Comparison of ENCODE assay signal across 26 cellular contexts in genomic region chr3:32189693-32190092, GRCh38. TPM values are rescaled to one million over a fixed set of nuclear protein-coding genes. Genes with fewer than 3 reads are reported as not detected.
"Had no signal": no experiment of that assay in that cellular context is flagged by ENCODE, and none has a peak within 500 bp of the region (broad histone marks: within the 10 kb centered on the region; RNA-seq: fewer than 3 reads in every experiment).

No MANE protein-coding gene starts in this region.

- H3K36me3 ChIP-seq: left ventricle myocardium inferior, ovary, right atrium auricular region, right lobe of liver, stomach, thyroid gland, transverse colon, upper lobe of right lung had no signal

- H3K4me1 Mint-ChIP-seq: naive B cell; natural killer cell; stimulated activated naive B cell treated with anti-CD40 and anti-IgM and Interleukin-4, amounts not matched to agents 10 μg/mL and 1 μg/mL and 100 μg/mL, for 72 hours had no signal

- H3K4me1 ChIP-seq: right atrium auricular region, stomach, testis, transverse colon, upper lobe of right lung had no signal

- H3K36me3 Mint-ChIP-seq: mesothelial cell of epicardium; naive B cell; natural killer cell; stimulated activated naive B cell treated with anti-CD40 and anti-IgM and Interleukin-4, amounts not matched to agents 10 μg/mL and 1 μg/mL and 100 μg/mL, for 72 hours had no signal

- H3K4me3 Mint-ChIP-seq: mesothelial cell of epicardium; naive B cell; natural killer cell; nephron progenitor cell; stimulated activated naive B cell treated with anti-CD40 and anti-IgM and Interleukin-4, amounts not matched to agents 10 μg/mL and 1 μg/mL and 100 μg/mL, for 72 hours had no signal

- H3K27ac ChIP-seq: ovary, right atrium auricular region, right lobe of liver, stomach, testis, thyroid gland, transverse colon, upper lobe of right lung had no signal

- DNase-seq: hypothalamus; islet precursor cell; left ventricle myocardium inferior; mammary epithelial cell; mesenchymal stem cell; naive B cell; natural killer cell; nephron progenitor cell; ovary; right lobe of liver; stimulated activated CD4-positive, alpha-beta T cell treated with anti-CD3 and anti-CD28 coated beads, Interleukin-12 subunit alpha, Interleukin-12 subunit beta, amount 100 ng/mL, for 4 hours; stimulated activated CD4-positive, alpha-beta T cell treated with anti-CD3 and anti-CD28 coated beads, Interleukin-15, amount 100 ng/mL, for 24 hours; stimulated activated CD4-positive, alpha-beta T cell treated with anti-CD3 and anti-CD28 coated beads, Interleukin-2, amount 100 ng/mL, for 24 hours; stimulated activated CD4-positive, alpha-beta T cell treated with anti-CD3 and anti-CD28 coated beads, Interleukin-4, amount 100 ng/mL, for 1 hour; stimulated activated naive B cell treated with anti-CD40 and anti-IgM and Interleukin-4, amounts not matched to agents 10 μg/mL and 1 μg/mL and 100 μg/mL, for 72 hours; stimulated activated naive CD8-positive, alpha-beta T cell treated with anti-CD3 and anti-CD28 coated beads, Interleukin-15, Interleukin-2, amounts not matched to agents 100 U/mL and 50 U/mL, for 24 hours; stomach; testis; thyroid gland; transverse colon; upper lobe of right lung had no signal

- H3K27ac Mint-ChIP-seq: mesothelial cell of epicardium; natural killer cell; nephron progenitor cell; progenitor cell of endocrine pancreas; stimulated activated naive B cell treated with anti-CD40 and anti-IgM and Interleukin-4, amounts not matched to agents 10 μg/mL and 1 μg/mL and 100 μg/mL, for 72 hours had no signal

- H3K27me3 Mint-ChIP-seq: progenitor cell of endocrine pancreas had no signal

- H3K9me3 Mint-ChIP-seq: mesothelial cell of epicardium; naive B cell; natural killer cell; nephron progenitor cell; stimulated activated naive B cell treated with anti-CD40 and anti-IgM and Interleukin-4, amounts not matched to agents 10 μg/mL and 1 μg/mL and 100 μg/mL, for 72 hours had no signal

- H3K4me3 ChIP-seq: left ventricle myocardium inferior, ovary, right atrium auricular region, right lobe of liver, smooth muscle cell, stomach, testis, thyroid gland, transverse colon, upper lobe of right lung had no signal

- H3K27me3 ChIP-seq: ovary, right atrium auricular region, right lobe of liver, testis, thyroid gland, transverse colon, upper lobe of right lung had no signal

- H3K9me3 ChIP-seq: left ventricle myocardium inferior, ovary, right atrium auricular region, right lobe of liver, stomach, testis, thyroid gland, transverse colon, upper lobe of right lung had no signal

- ATAC-seq: natural killer cell; right lobe of liver; stimulated activated naive B cell treated with anti-CD40 and anti-IgM and Interleukin-4, amounts not matched to agents 10 μg/mL and 1 μg/mL and 100 μg/mL, for 72 hours; stimulated activated naive CD8-positive, alpha-beta T cell treated with anti-CD3 and anti-CD28 coated beads, Interleukin-15, Interleukin-2, amounts not matched to agents 100 U/mL and 50 U/mL, for 24 hours; upper lobe of right lung had no signal

RNA-seq across cellular contexts. Expression of gene CMTM8, which starts 48.8 kb away (rescaled TPM):
- total RNA-seq: skeletal muscle tissue had no signal
